Comparison of ENCODE assay signal across 11 cellular contexts in the genomic region with DNA sequence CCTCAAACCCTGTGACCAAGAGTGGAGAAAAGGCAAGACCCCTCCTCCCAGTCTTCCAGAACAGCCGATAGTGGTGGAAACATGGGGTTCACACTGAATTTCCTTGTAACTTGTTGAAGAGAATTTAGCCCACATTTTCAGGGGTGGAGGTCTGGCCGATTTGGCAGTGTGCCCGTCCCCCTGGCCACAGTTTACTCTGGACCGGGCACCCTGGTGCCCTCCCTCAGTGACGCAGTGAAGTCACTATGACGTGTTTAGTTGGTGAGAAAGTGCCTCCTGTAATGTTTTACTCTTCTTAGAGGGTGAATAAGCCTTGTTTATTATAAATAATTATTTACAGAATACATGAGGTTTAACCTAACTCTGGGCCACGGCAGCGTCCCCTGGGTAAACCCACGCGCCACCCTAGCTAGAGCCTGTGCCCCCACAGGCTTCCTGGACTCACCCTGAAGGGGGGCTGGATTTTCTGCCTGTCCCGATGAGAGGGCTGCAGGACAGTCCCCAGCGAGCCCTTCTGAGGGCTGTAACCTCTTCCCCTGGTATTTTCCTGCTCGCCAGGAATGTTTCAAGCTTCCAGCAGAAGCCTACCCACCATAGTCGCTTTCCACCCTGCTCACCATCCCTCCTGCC.
A peak's percentile ranks its signal among the peaks of the same experiment; 100 is the strongest.
DNase-seq lines count a peak whose midpoint lies in the region; ATAC-seq and TF ChIP-seq lines count a peak whose summit lies in the region.
"Had no signal": no experiment of that assay in that cellular context is flagged by ENCODE, and none has a peak within 500 bp of the region (broad histone marks: within the 10 kb centered on the region; RNA-seq: fewer than 3 reads in every experiment).

No MANE protein-coding gene starts in this region.

- no peaks in the 10 kb centered on the region for H3K9me3 Mint-ChIP-seq in activated T-cell treated with anti-CD3 and anti-CD28 coated beads, Interleukin-2, amount 50 U/mL, for 24 hours
- H3K9me3 Mint-ChIP-seq in mesothelial cell of epicardium = no peaks in the 10 kb centered on the region

- no peaks in the 10 kb centered on the region for H3K36me3 ChIP-seq in suprapubic skin

- peak; percentile 75 for DNase-seq in activated effector memory CD4-positive, alpha-beta T cell treated with anti-CD3 and anti-CD28 coated beads, Interleukin-2, amount 50 U/mL, for 16 hours
- DNase-seq in activated effector memory CD4-positive, alpha-beta T cell treated with Interleukin-2 at 50 U/mL for 16 hours = no peak
- DNase-seq in activated T-cell treated with anti-CD3 and anti-CD28 coated beads, Interleukin-2, amount 50 U/mL, for 24 hours = peak; percentile 73
- DNase-seq in mesothelial cell of epicardium (ENCODE audit: low spot score in 2 of 2, unreplicated experiment in 2 of 2) = no peak
- DNase-seq in suprapubic skin (ENCODE audit: low spot score in 2 of 2) = no peak
- no peak for DNase-seq in HK-2 (ENCODE audit: unreplicated experiment)
- DNase-seq: NCI-H1048, T-helper 9 cell, testis had no signal

- peaks cover 83% of the 10 kb centered on the region for H3K36me3 Mint-ChIP-seq in activated T-cell treated with anti-CD3 and anti-CD28 coated beads, Interleukin-2, amount 50 U/mL, for 24 hours (ENCODE audit: low read depth)
- H3K36me3 Mint-ChIP-seq in mesothelial cell of epicardium = peaks cover under 1% of the 10 kb centered on the region

- peak overlapping the region; percentile 97 for H3K27ac Mint-ChIP-seq in activated T-cell treated with anti-CD3 and anti-CD28 coated beads, Interleukin-2, amount 50 U/mL, for 24 hours
- H3K27ac Mint-ChIP-seq in mesothelial cell of epicardium = peak overlapping the region; percentile 81

- ATAC-seq in GM21825 (IDR thresholded peaks at IDR 0.05; ENCODE audit: unreplicated experiment) (no peak), GM19452 (IDR thresholded peaks at IDR 0.05; ENCODE audit: unreplicated experiment) (no peak)

- TF ChIP-seq POLR2A in suprapubic skin (IDR thresholded peaks at IDR 0.05) = no peak

- no peak overlapping the region for H3K4me3 ChIP-seq in suprapubic skin
- H3K4me3 ChIP-seq: testis had no signal

- TF ChIP-seq EP300 in suprapubic skin (IDR thresholded peaks at IDR 0.05) = no peak

- H3K9me3 ChIP-seq in suprapubic skin = no peaks in the 10 kb centered on the region
- H3K9me3 ChIP-seq: testis had no signal

- H3K27me3 ChIP-seq in suprapubic skin = no peaks in the 10 kb centered on the region
- H3K27me3 ChIP-seq: testis had no signal

- peaks cover 77% of the 10 kb centered on the region for H3K4me1 Mint-ChIP-seq in activated T-cell treated with anti-CD3 and anti-CD28 coated beads, Interleukin-2, amount 50 U/mL, for 24 hours (ENCODE audit: low read depth)
- peaks cover 68% of the 10 kb centered on the region for H3K4me1 Mint-ChIP-seq in mesothelial cell of epicardium

- TF ChIP-seq CTCF in mesothelial cell of epicardium (IDR thresholded peaks at IDR 0.05; ENCODE audit: unreplicated experiment) = no peak
- TF ChIP-seq CTCF in suprapubic skin (IDR thresholded peaks at IDR 0.05) = no peak

- peaks cover 100% of the 10 kb centered on the region for H3K4me1 ChIP-seq in suprapubic skin

- H3K27ac ChIP-seq in suprapubic skin = peak overlapping the region; percentile 23

- peak overlapping the region; percentile 98 for H3K4me3 Mint-ChIP-seq in activated T-cell treated with anti-CD3 and anti-CD28 coated beads, Interleukin-2, amount 50 U/mL, for 24 hours
- no peak overlapping the region for H3K4me3 Mint-ChIP-seq in mesothelial cell of epicardium

- no peaks in the 10 kb centered on the region for H3K27me3 Mint-ChIP-seq in activated T-cell treated with anti-CD3 and anti-CD28 coated beads, Interleukin-2, amount 50 U/mL, for 24 hours
- H3K27me3 Mint-ChIP-seq in mesothelial cell of epicardium (ENCODE audit: low read depth) = no peaks in the 10 kb centered on the region

- 66% methylated on average over 14 of the region's 14 CpGs for WGBS in suprapubic skin

Comparison
In these comparisons a context has a peak if more than half of its experiments do, and no peak if none do; other contexts are left out.
1. DNase-seq: peak in activated effector memory CD4-positive, alpha-beta T cell treated with anti-CD3 and anti-CD28 coated beads, Interleukin-2, amount 50 U/mL, for 16 hours (single experiment) and activated T-cell treated with anti-CD3 and anti-CD28 coated beads, Interleukin-2, amount 50 U/mL, for 24 hours (single experiment); none in activated effector memory CD4-positive, alpha-beta T cell treated with Interleukin-2 at 50 U/mL for 16 hours (single experiment), mesothelial cell of epicardium (0 of 2), suprapubic skin (0 of 2) and HK-2 (single experiment).